In the genomic region with DNA sequence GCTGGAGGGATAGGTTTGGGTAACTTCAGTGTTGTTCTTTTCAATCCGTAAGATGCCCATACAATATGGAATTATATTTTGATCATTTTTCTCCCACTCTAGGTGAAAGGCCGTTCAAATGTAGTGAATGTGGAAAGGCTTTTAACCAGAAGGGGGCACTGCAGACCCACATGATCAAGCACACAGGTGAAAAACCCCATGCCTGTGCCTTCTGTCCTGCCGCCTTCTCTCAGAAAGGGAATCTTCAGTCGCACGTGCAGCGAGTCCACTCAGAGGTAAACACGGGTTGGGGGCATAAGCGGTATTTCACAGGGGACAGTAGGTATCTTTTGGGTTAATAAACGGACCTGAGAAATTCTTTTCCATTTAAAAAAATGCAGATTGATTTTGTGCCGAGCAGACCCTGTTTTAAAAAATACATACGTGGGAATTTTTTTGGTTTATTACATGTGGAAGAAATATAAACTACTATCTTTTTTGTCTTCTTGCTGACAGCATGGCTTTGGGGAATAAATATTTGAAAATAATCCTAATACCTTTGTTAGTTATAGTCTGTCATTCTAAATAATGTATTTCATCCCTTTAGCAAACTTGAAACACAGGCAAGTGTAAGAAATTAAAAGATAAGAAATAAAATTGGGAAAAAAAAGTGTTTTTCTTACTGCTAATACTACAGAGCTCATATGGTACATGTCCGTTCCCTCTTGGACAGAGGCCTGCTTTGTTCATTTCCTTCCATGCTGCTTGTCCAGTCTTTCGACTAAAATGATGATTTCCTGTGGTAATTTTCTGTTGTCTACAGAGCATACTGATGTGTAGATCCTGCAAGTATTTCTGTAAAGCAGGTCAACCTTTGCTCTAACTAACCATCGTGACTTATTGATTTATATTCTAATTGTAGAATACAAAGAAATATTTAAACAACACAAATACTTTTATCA, we compare ENCODE assay signal across 8 cellular contexts. TPM values are rescaled to one million over a fixed set of nuclear protein-coding genes. Genes with fewer than 3 reads are reported as not detected.
DNase-seq lines count a peak whose midpoint lies in the region; ATAC-seq lines count a peak whose summit lies in the region.

No MANE protein-coding gene starts in this region.

- peak overlapping the region; percentile 83 for H3K27ac Mint-ChIP-seq in activated CD4-positive, alpha-beta memory T cell treated with anti-CD3 and anti-CD28 coated beads for 36 hours

- CTCF ChIA-PET in activated CD4-positive, alpha-beta memory T cell treated with anti-CD3 and anti-CD28 coated beads for 36 hours (lab: Charles Lee), result interaction anchor here (0.9 to 2.3 kb wide), 7 partner anchors 15 to 336 kb away, joined by 3 to 13 read pairs (median 3); no protein-coding TSS in a partner anchor

- H3K9me3 ChIP-seq in HAP-1, result no peaks in the 10 kb centered on the region

- DNase-seq in DMS 273 (lab: John Stamatoyannopoulos, UW; ENCODE audit: unreplicated experiment), result peak; percentile 71
- no peak for DNase-seq in DMS 273 treated with DMSO at 0.1 percent for 48 hours (lab: John Stamatoyannopoulos, UW)
- peak; percentile 37 to 75 for DNase-seq in HAP-1 (ENCODE audit: low spot score in 2 of 2)
- peak; percentile 87 for DNase-seq in NCI-H2081 (lab: John Stamatoyannopoulos, UW)
- DNase-seq in activated CD4-positive, alpha-beta memory T cell treated with anti-CD3 and anti-CD28 coated beads for 36 hours, result peak; percentile 58
- DNase-seq in germinal center (ENCODE audit: low spot score), result peak; percentile 21
- peak; percentile 32 for DNase-seq in renal cortical epithelial cell (ENCODE audit: low read depth)

- POLR2A ChIA-PET in activated CD4-positive, alpha-beta memory T cell treated with anti-CD3 and anti-CD28 coated beads for 36 hours (lab: Charles Lee), result interaction anchor here (0.8 to 1.7 kb wide), 2 partner anchors 15 to 54 kb away, joined by 3 read pairs; partner anchors contain the start of gene ZNF236

- no peaks in the 10 kb centered on the region for H3K4me1 ChIP-seq in HAP-1

- H3K4me3 Mint-ChIP-seq in activated CD4-positive, alpha-beta memory T cell treated with anti-CD3 and anti-CD28 coated beads for 36 hours, result no peak overlapping the region

- H3K36me3 ChIP-seq in HAP-1 (replicated peaks), result peaks cover 15% of the 10 kb centered on the region

- H3K9me3 Mint-ChIP-seq in activated CD4-positive, alpha-beta memory T cell treated with anti-CD3 and anti-CD28 coated beads for 36 hours, result no peaks in the 10 kb centered on the region

- intact Hi-C loops in activated CD4-positive, alpha-beta memory T cell treated with anti-CD3 and anti-CD28 coated beads for 36 hours (cut with micrococcal nuclease), result loop anchor here (1.0 to 2.0 kb wide), 3 partner anchors 53 to 108 kb away; partner anchors contain the start of gene ZNF236

- H3K36me3 Mint-ChIP-seq in activated CD4-positive, alpha-beta memory T cell treated with anti-CD3 and anti-CD28 coated beads for 36 hours, result peaks cover 16% of the 10 kb centered on the region

- H3K4me1 Mint-ChIP-seq in activated CD4-positive, alpha-beta memory T cell treated with anti-CD3 and anti-CD28 coated beads for 36 hours (ENCODE audit: low read depth), result peaks cover 15% of the 10 kb centered on the region

- no peaks in the 10 kb centered on the region for H3K27me3 Mint-ChIP-seq in activated CD4-positive, alpha-beta memory T cell treated with anti-CD3 and anti-CD28 coated beads for 36 hours

- no peak for ATAC-seq in HG03439 (IDR thresholded peaks at IDR 0.05; ENCODE audit: unreplicated experiment)

- in situ Hi-C loops in HAP-1 (cut with MboI; ENCODE audit: low sequenced_read_pairs), result no loop called here

- no peak overlapping the region for H3K4me3 ChIP-seq in HAP-1

- H3K27me3 ChIP-seq in HAP-1 (ENCODE audit: low read depth), result no peaks in the 10 kb centered on the region

RNA-seq across cellular contexts. Expression of gene ZNF236, which starts 53.3 kb away (rescaled TPM):
- 10 to 100 TPM; 14.4 to 15.6 TPM for total RNA-seq in activated CD4-positive, alpha-beta memory T cell treated with anti-CD3 and anti-CD28 coated beads for 36 hours
- total RNA-seq in renal cortical epithelial cell, result 6.1 and 14.5 TPM in 2 replicates
